ENCODE assay signal across 19 cellular contexts in the genomic region with DNA sequence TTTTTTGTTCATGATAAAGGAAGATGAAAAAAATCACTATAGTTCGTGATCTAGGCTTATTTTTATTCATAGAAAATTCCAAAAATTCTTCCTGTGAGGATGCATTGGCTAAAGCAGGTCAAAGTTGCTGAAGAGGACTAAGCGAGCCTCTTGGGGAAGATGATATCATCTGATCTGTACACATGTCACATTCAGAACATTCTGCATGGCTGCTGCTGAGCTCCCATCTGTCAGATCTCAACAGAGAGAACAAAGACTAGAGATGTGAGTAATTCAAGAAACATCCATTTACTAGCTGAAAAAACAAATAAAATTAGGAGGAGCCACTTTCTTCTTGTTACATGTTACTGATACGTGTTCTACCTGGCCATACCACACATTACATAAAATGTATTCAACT.
DNase-seq lines count a peak whose midpoint lies in the region; TF ChIP-seq lines count a peak whose summit lies in the region.
"Had no signal": no experiment of that assay in that cellular context is flagged by ENCODE, and none has a peak within 500 bp of the region (broad histone marks: within the 10 kb centered on the region; RNA-seq: fewer than 3 reads in every experiment).

No MANE protein-coding gene starts in this region.

- no peaks in the 10 kb centered on the region for H3K36me3 Mint-ChIP-seq in endothelial cell (ENCODE audit: low read depth, unreplicated experiment)
- no peaks in the 10 kb centered on the region for H3K36me3 Mint-ChIP-seq in activated naive CD8-positive, alpha-beta T cell treated with anti-CD3 and anti-CD28 coated beads for 36 hours
- H3K36me3 Mint-ChIP-seq: activated CD4-positive, alpha-beta memory T cell treated with anti-CD3 and anti-CD28 coated beads for 36 hours; immature natural killer cell had no signal

- CTCF ChIA-PET in GM10248 (lab: Yijun Ruan, JAX), result no interaction called here

- no peak for TF ChIP-seq CTCF in cardiac fibroblast (IDR thresholded peaks at IDR 0.05; ENCODE audit: low read depth, low read length)
- no peak for TF ChIP-seq CTCF in endothelial cell (IDR thresholded peaks at IDR 0.05; ENCODE audit: unreplicated experiment)
- TF ChIP-seq CTCF in GM10248 (IDR thresholded peaks at IDR 0.05; ENCODE audit: control extremely low read depth, extremely low read depth, low read depth, missing control alignments), result no peak

- H3K27ac Mint-ChIP-seq in endothelial cell (ENCODE audit: unreplicated experiment), result no peak overlapping the region
- no peak overlapping the region for H3K27ac Mint-ChIP-seq in activated naive CD8-positive, alpha-beta T cell treated with anti-CD3 and anti-CD28 coated beads for 36 hours
- H3K27ac Mint-ChIP-seq: activated CD4-positive, alpha-beta memory T cell treated with anti-CD3 and anti-CD28 coated beads for 36 hours; immature natural killer cell had no signal

- POLR2A ChIA-PET in GM10248 (lab: Yijun Ruan, JAX), result no interaction called here

- H3K9me3 Mint-ChIP-seq in endothelial cell (ENCODE audit: unreplicated experiment), result no peaks in the 10 kb centered on the region
- H3K9me3 Mint-ChIP-seq in activated naive CD8-positive, alpha-beta T cell treated with anti-CD3 and anti-CD28 coated beads for 36 hours, result no peaks in the 10 kb centered on the region

- no peak overlapping the region for H3K4me3 Mint-ChIP-seq in endothelial cell (ENCODE audit: unreplicated experiment)
- H3K4me3 Mint-ChIP-seq in activated naive CD8-positive, alpha-beta T cell treated with anti-CD3 and anti-CD28 coated beads for 36 hours, result no peak overlapping the region
- H3K4me3 Mint-ChIP-seq: activated CD4-positive, alpha-beta memory T cell treated with anti-CD3 and anti-CD28 coated beads for 36 hours; immature natural killer cell had no signal

- H3K27me3 Mint-ChIP-seq in endothelial cell (ENCODE audit: unreplicated experiment), result no peaks in the 10 kb centered on the region
- no peaks in the 10 kb centered on the region for H3K27me3 Mint-ChIP-seq in activated naive CD8-positive, alpha-beta T cell treated with anti-CD3 and anti-CD28 coated beads for 36 hours
- H3K27me3 Mint-ChIP-seq: activated CD4-positive, alpha-beta memory T cell treated with anti-CD3 and anti-CD28 coated beads for 36 hours had no signal

- H3K4me1 Mint-ChIP-seq in endothelial cell (ENCODE audit: unreplicated experiment), result peaks cover 5% of the 10 kb centered on the region
- no peaks in the 10 kb centered on the region for H3K4me1 Mint-ChIP-seq in activated naive CD8-positive, alpha-beta T cell treated with anti-CD3 and anti-CD28 coated beads for 36 hours
- H3K4me1 Mint-ChIP-seq: immature natural killer cell had no signal

- peak; percentile 1 for DNase-seq in EL
- peak; percentile 67 for DNase-seq in NCI-H446 treated with DMSO at 0.1 percent for 48 hours (lab: John Stamatoyannopoulos, UW)
- DNase-seq in cardiac fibroblast (ENCODE audit: low read depth in 2 of 2), result peak; percentile 13 to 19
- peak; percentile 72 for DNase-seq in myocyte (ENCODE audit: low read depth)
- DNase-seq in endothelial cell (ENCODE audit: low spot score), result no peak
- DNase-seq in DMS79 treated with DMSO at 0.1 percent for 48 hours (lab: John Stamatoyannopoulos, UW), result no peak
- DNase-seq in GM10248 (ENCODE audit: extremely low spot score), result no peak
- no peak for DNase-seq in activated naive CD8-positive, alpha-beta T cell treated with anti-CD3 and anti-CD28 coated beads for 36 hours
- DNase-seq: activated CD4-positive, alpha-beta memory T cell treated with anti-CD3 and anti-CD28 coated beads for 36 hours; activated effector memory CD4-positive, alpha-beta T cell treated with Interleukin-2 at 50 U/mL for 16 hours; AML-193; body of pancreas; effector memory CD4-positive, alpha-beta T cell; immature natural killer cell; midbrain; NCI-H2029; stimulated activated naive CD4-positive, alpha-beta T cell; upper lobe of right lung had no signal

- H3K4me3 ChIP-seq in cardiac fibroblast (replicated peaks in 1 of 2; ENCODE audit: low read depth in 2 of 2, low read length in 2 of 2), result no peak overlapping the region
- H3K4me3 ChIP-seq: body of pancreas, smooth muscle cell, upper lobe of right lung had no signal

Comparison
In these comparisons a context has a peak if more than half of its experiments do, and no peak if none do; other contexts are left out.
1. DNase-seq: peak in EL (single experiment), NCI-H446 treated with DMSO at 0.1 percent for 48 hours (single experiment), cardiac fibroblast (2 of 2) and myocyte (single experiment); none in endothelial cell (single experiment), DMS79 treated with DMSO at 0.1 percent for 48 hours (single experiment), GM10248 (single experiment) and activated naive CD8-positive, alpha-beta T cell treated with anti-CD3 and anti-CD28 coated beads for 36 hours (single experiment).